19 cellular contexts compared by ENCODE assay signal in genomic region chr16:13012591-13012990, GRCh38.
"Had no signal": no experiment of that assay in that cellular context is flagged by ENCODE, and none has a peak within 500 bp of the region (broad histone marks: within the 10 kb centered on the region; RNA-seq: fewer than 3 reads in every experiment).

No MANE protein-coding gene starts in this region.

- H3K27me3 ChIP-seq: cardiac muscle cell, dorsolateral prefrontal cortex, hepatocyte, right atrium auricular region had no signal

- H3K36me3 ChIP-seq: cardiac muscle cell, gastroesophageal sphincter, right atrium auricular region had no signal

- H3K4me3 ChIP-seq: cardiac muscle cell, dorsolateral prefrontal cortex, gastroesophageal sphincter, hepatocyte, right atrium auricular region had no signal

- FAIRE-seq: endometrium, kidney, small intestine had no signal

- H3K79me2 ChIP-seq: hepatocyte had no signal

- H3K4me1 ChIP-seq: gastroesophageal sphincter, right atrium auricular region had no signal

- H3K27ac ChIP-seq: cardiac muscle cell, gastroesophageal sphincter, hepatocyte, right atrium auricular region had no signal

- H3K4me2 ChIP-seq: hepatocyte had no signal

- H3K9me3 ChIP-seq: gastroesophageal sphincter, right atrium auricular region had no signal

- DNase-seq: activated CD4-positive, alpha-beta T cell treated with anti-CD3 and anti-CD28 coated beads, Interleukin-2, amount 10 ng/mL, durations not matched to agents 24 days and 14 days; activated CD4-positive, CD25-positive, alpha-beta regulatory T cell; activated CD8-positive, alpha-beta memory T cell treated with anti-CD3 and anti-CD28 coated beads, Interleukin-2, amount 50 U/mL, for 4 hours; activated CD8-positive, alpha-beta T cell treated with anti-CD3 and anti-CD28 coated beads, Interleukin-2, amount 10 ng/mL, durations not matched to agents 7 days and 5 days; activated effector memory CD4-positive, alpha-beta T cell treated with anti-CD3 and anti-CD28 coated beads, Interleukin-2, amount 50 U/mL, for 16 hours; activated T-cell treated with anti-CD3 and anti-CD28 coated beads, Interleukin-2, amount 50 U/mL, for 48 hours; kidney; left ventricle myocardium superior; natural killer cell; small intestine; stimulated activated CD4-positive, alpha-beta T cell treated with anti-CD3 and anti-CD28 coated beads, Interleukin-4, amount 100 ng/mL, for 24 hours; stimulated activated naive CD8-positive, alpha-beta T cell treated with anti-CD3 and anti-CD28 coated beads, Interleukin-15, Interleukin-2, amounts not matched to agents 100 U/mL and 50 U/mL, for 24 hours had no signal

- H2AFZ ChIP-seq: hepatocyte had no signal

- ATAC-seq: activated CD8-positive, alpha-beta T cell treated with anti-CD3 and anti-CD28 coated beads, Interleukin-2, amount 10 ng/mL, durations not matched to agents 7 days and 5 days; activated naive CD4-positive, alpha-beta T cell treated with anti-CD3 and anti-CD28 coated beads, Interleukin-2, amount 50 U/mL, for 72 hours; gastroesophageal sphincter; left ventricle myocardium superior; natural killer cell; stimulated activated naive CD8-positive, alpha-beta T cell treated with anti-CD3 and anti-CD28 coated beads, Interleukin-15, Interleukin-2, amounts not matched to agents 100 U/mL and 50 U/mL, for 24 hours had no signal
